In genomic region chr12:62933871-62934798, GRCh38 we compare ENCODE assay signal across 8 cellular contexts. TPM values are rescaled to one million over a fixed set of nuclear protein-coding genes. Genes with fewer than 3 reads are reported as not detected.
A peak's percentile ranks its signal among the peaks of the same experiment; 100 is the strongest.
DNase-seq lines count a peak whose midpoint lies in the region; ATAC-seq, FAIRE-seq and TF ChIP-seq lines count a peak whose summit lies in the region.

No MANE protein-coding gene starts in this region.

- H3K27me3 Mint-ChIP-seq in activated T-cell treated with anti-CD3 and anti-CD28 coated beads, Interleukin-2, amount 50 U/mL, for 24 hours = peaks cover 63% of the 10 kb centered on the region
- H3K27me3 Mint-ChIP-seq in activated CD8-positive, alpha-beta T cell treated with anti-CD3 and anti-CD28 coated beads, Interleukin-2, amount 10 ng/mL, durations not matched to agents 7 days and 5 days (ENCODE audit: low read depth) = peaks cover 45% of the 10 kb centered on the region

- H2AFZ ChIP-seq in neuron (ENCODE audit: low read depth, low read length) = peak overlapping the region; percentile 99

- H3K27me3 ChIP-seq in foreskin keratinocyte = peaks cover 78% of the 10 kb centered on the region
- H3K27me3 ChIP-seq in neuron (ENCODE audit: insufficient read depth, low read length) = no peaks in the 10 kb centered on the region

- H3K4me3 Mint-ChIP-seq in activated T-cell treated with anti-CD3 and anti-CD28 coated beads, Interleukin-2, amount 50 U/mL, for 24 hours = peak overlapping the region; percentile 76
- peak overlapping the region; percentile 78 for H3K4me3 Mint-ChIP-seq in activated CD8-positive, alpha-beta T cell treated with anti-CD3 and anti-CD28 coated beads, Interleukin-2, amount 10 ng/mL, durations not matched to agents 7 days and 5 days

- CTCF ChIA-PET in activated CD8-positive, alpha-beta T cell treated with anti-CD3 and anti-CD28 coated beads, Interleukin-2, amount 10 ng/mL, durations not matched to agents 7 days and 5 days (lab: Charles Lee) = no interaction called here

- peaks cover 11% of the 10 kb centered on the region for H3K4me1 Mint-ChIP-seq in activated T-cell treated with anti-CD3 and anti-CD28 coated beads, Interleukin-2, amount 50 U/mL, for 24 hours (ENCODE audit: low read depth)
- H3K4me1 Mint-ChIP-seq in activated CD8-positive, alpha-beta T cell treated with anti-CD3 and anti-CD28 coated beads, Interleukin-2, amount 10 ng/mL, durations not matched to agents 7 days and 5 days (ENCODE audit: low read depth) = peaks cover 12% of the 10 kb centered on the region

- no peaks in the 10 kb centered on the region for H3K9me3 ChIP-seq in neuron (ENCODE audit: low read length)

- TF ChIP-seq POLR2A in H54 (IDR thresholded peaks at IDR 0.05; ENCODE audit: low read depth, low read length) = no peak

- peak overlapping the region; percentile 73 for H3K4me3 ChIP-seq in neuron (ENCODE audit: low read length)

- peak; percentile 67 for ATAC-seq in activated CD8-positive, alpha-beta T cell treated with anti-CD3 and anti-CD28 coated beads, Interleukin-2, amount 10 ng/mL, durations not matched to agents 7 days and 5 days
- ATAC-seq in foreskin keratinocyte = peak; percentile 58

- no peaks in the 10 kb centered on the region for H3K9me3 Mint-ChIP-seq in activated T-cell treated with anti-CD3 and anti-CD28 coated beads, Interleukin-2, amount 50 U/mL, for 24 hours
- no peaks in the 10 kb centered on the region for H3K9me3 Mint-ChIP-seq in activated CD8-positive, alpha-beta T cell treated with anti-CD3 and anti-CD28 coated beads, Interleukin-2, amount 10 ng/mL, durations not matched to agents 7 days and 5 days (ENCODE audit: insufficient read depth)

- H3K4me1 ChIP-seq in foreskin keratinocyte (no peaks in the 10 kb centered on the region), neuron (ENCODE audit: insufficient read depth, low read length) (peaks cover 9% of the 10 kb centered on the region)

- no peaks in the 10 kb centered on the region for H3K36me3 ChIP-seq in neuron (ENCODE audit: insufficient read depth, low read length)

- POLR2A ChIA-PET in activated CD8-positive, alpha-beta T cell treated with anti-CD3 and anti-CD28 coated beads, Interleukin-2, amount 10 ng/mL, durations not matched to agents 7 days and 5 days (lab: Charles Lee) = no interaction called here

- TF ChIP-seq CTCF in foreskin keratinocyte (conservative IDR thresholded peaks at IDR 0.05) = no peak

- H3K27ac Mint-ChIP-seq in activated T-cell treated with anti-CD3 and anti-CD28 coated beads, Interleukin-2, amount 50 U/mL, for 24 hours = no peak overlapping the region
- no peak overlapping the region for H3K27ac Mint-ChIP-seq in activated CD8-positive, alpha-beta T cell treated with anti-CD3 and anti-CD28 coated beads, Interleukin-2, amount 10 ng/mL, durations not matched to agents 7 days and 5 days

- no peak overlapping the region for H3K27ac ChIP-seq in foreskin keratinocyte

- no peaks in the 10 kb centered on the region for H3K36me3 Mint-ChIP-seq in activated T-cell treated with anti-CD3 and anti-CD28 coated beads, Interleukin-2, amount 50 U/mL, for 24 hours (ENCODE audit: low read depth)
- no peaks in the 10 kb centered on the region for H3K36me3 Mint-ChIP-seq in activated CD8-positive, alpha-beta T cell treated with anti-CD3 and anti-CD28 coated beads, Interleukin-2, amount 10 ng/mL, durations not matched to agents 7 days and 5 days (ENCODE audit: low read depth)

- peak; percentile 46 for DNase-seq in activated T-cell treated with anti-CD3 and anti-CD28 coated beads, Interleukin-2, amount 50 U/mL, for 24 hours
- DNase-seq in activated T-cell treated with anti-CD3 and anti-CD28 coated beads, Interleukin-2, amount 50 U/mL, for 1 hour = no peak
- DNase-seq in H54 (ENCODE audit: insufficient read length, low spot score) = peak; percentile 38
- peak; percentile 29 for DNase-seq in LHCN-M2 (ENCODE audit: low read depth)
- no peak for DNase-seq in activated CD8-positive, alpha-beta T cell treated with anti-CD3 and anti-CD28 coated beads, Interleukin-2, amount 10 ng/mL, durations not matched to agents 7 days and 5 days
- no peak for DNase-seq in foreskin keratinocyte
- DNase-seq in germinal center (ENCODE audit: low spot score) = no peak

- no peak for FAIRE-seq in H54 (lab: Jason Lieb, UNC)

RNA-seq across cellular contexts. Expression of gene PPM1H, which starts 0.8 kb away (rescaled TPM):
- total RNA-seq in LHCN-M2 (2014; rRNA removed) = 0.90 and 1.6 TPM in 2 replicates
- polyA plus RNA-seq in LHCN-M2 (2012) = 2.5 TPM
- not detected for total RNA-seq in activated CD8-positive, alpha-beta T cell treated with anti-CD3 and anti-CD28 coated beads, Interleukin-2, amount 10 ng/mL, durations not matched to agents 7 days and 5 days
- not detected in 2 replicates for total RNA-seq in foreskin keratinocyte
- 0.01 TPM in 1 of 2 replicates, not detected in the other for polyA plus RNA-seq in foreskin keratinocyte

Comparison
In these comparisons a context has a peak if more than half of its experiments do, and no peak if none do; other contexts are left out.
1. DNase-seq: peak in activated T-cell treated with anti-CD3 and anti-CD28 coated beads, Interleukin-2, amount 50 U/mL, for 24 hours (single experiment), H54 (single experiment) and LHCN-M2 (single experiment); none in activated T-cell treated with anti-CD3 and anti-CD28 coated beads, Interleukin-2, amount 50 U/mL, for 1 hour (single experiment), activated CD8-positive, alpha-beta T cell treated with anti-CD3 and anti-CD28 coated beads, Interleukin-2, amount 10 ng/mL, durations not matched to agents 7 days and 5 days (single experiment), foreskin keratinocyte (0 of 2) and germinal center (single experiment).